1 cellular context compared by ENCODE assay signal in genomic region chr6:20212392-20213111, GRCh38.
TF ChIP-seq lines count a peak whose summit lies in the region.

Gene MBOAT1, minus strand, starts transcription at chr6:20212469. Its CDS starts 235 bp downstream, at chr6:20212234.

TF ChIP-seq in GM12878, 131 proteins besides CTCF, POLR2A, EP300 and RAD21 (continued from another document):
- TF ChIP-seq POLR2AphosphoS5 (IDR thresholded peaks at IDR 0.05; ENCODE audit: low read length) (peak; percentile 70), USF1 (IDR thresholded peaks at IDR 0.05; ENCODE audit: borderline replicate concordance, extremely low read length, insufficient read depth, low read depth, low read length) (no peak)
- TF ChIP-seq, protein P1, sequence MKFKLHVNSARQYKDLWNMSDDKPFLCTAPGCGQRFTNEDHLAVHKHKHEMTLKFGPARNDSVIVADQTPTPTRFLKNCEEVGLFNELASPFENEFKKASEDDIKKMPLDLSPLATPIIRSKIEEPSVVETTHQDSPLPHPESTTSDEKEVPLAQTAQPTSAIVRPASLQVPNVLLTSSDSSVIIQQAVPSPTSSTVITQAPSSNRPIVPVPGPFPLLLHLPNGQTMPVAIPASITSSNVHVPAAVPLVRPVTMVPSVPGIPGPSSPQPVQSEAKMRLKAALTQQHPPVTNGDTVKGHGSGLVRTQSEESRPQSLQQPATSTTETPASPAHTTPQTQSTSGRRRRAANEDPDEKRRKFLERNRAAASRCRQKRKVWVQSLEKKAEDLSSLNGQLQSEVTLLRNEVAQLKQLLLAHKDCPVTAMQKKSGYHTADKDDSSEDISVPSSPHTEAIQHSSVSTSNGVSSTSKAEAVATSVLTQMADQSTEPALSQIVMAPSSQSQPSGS (IDR thresholded peaks at IDR 0.05; ENCODE audit: low read length): no peak
